ENCODE assay signal across 1 cellular context in the genomic region with DNA sequence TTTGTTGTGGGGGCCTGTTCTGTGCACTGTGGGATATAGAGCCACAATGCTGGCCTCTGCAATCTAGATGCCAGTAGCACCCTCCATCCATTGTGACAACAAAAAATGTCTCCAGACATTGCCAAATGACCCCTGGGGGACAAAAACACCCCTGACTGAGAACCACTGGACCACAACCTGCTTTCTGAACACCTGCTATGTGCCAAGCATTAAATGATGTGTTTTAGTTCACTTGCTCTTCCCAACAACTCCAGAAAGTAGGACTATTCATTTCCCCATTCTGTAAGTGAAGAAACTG.
TF ChIP-seq lines count a peak whose summit lies in the region.

No MANE protein-coding gene starts in this region.

TF ChIP-seq in GM12878, 131 proteins besides CTCF, POLR2A, EP300 and RAD21 (continued from another document and continues in another):
- TF ChIP-seq ZNF592 (IDR thresholded peaks at IDR 0.05) = no peak
- TF ChIP-seq, protein P1, sequence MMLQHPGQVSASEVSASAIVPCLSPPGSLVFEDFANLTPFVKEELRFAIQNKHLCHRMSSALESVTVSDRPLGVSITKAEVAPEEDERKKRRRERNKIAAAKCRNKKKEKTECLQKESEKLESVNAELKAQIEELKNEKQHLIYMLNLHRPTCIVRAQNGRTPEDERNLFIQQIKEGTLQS (IDR thresholded peaks at IDR 0.05; ENCODE audit: borderline replicate concordance, extremely low read depth, low read depth, low read length) = no peak
- TF ChIP-seq EED (IDR thresholded peaks at IDR 0.05; ENCODE audit: low read depth) = no peak
- no peak for TF ChIP-seq SP1 (IDR thresholded peaks at IDR 0.05; ENCODE audit: low read depth, low read length)
- no peak for TF ChIP-seq SMAD1 (IDR thresholded peaks at IDR 0.05; ENCODE audit: low read depth, partially characterized antibody)
- TF ChIP-seq BMI1 (IDR thresholded peaks at IDR 0.05; ENCODE audit: borderline replicate concordance) = no peak
- no peak for TF ChIP-seq SIX5 (IDR thresholded peaks at IDR 0.05; ENCODE audit: low read depth, low read length, severe bottlenecking)
- no peak for TF ChIP-seq BCL3 (IDR thresholded peaks at IDR 0.05; ENCODE audit: borderline replicate concordance, insufficient read depth, low read depth, low read length, poor library complexity, severe bottlenecking)
- TF ChIP-seq ATF7 (IDR thresholded peaks at IDR 0.05; ENCODE audit: low read depth) = 0 out of 2 replicates have a peak, but pooled peaks have one; percentile 11
- no peak for TF ChIP-seq JUND (IDR thresholded peaks at IDR 0.05; ENCODE audit: low read depth, low read length)
- TF ChIP-seq NFYA (IDR thresholded peaks at IDR 0.05; ENCODE audit: borderline replicate concordance, low read depth, low read length) = no peak
- TF ChIP-seq NR2C2 (IDR thresholded peaks at IDR 0.05; ENCODE audit: borderline replicate concordance, control insufficient read depth, insufficient read length, low read depth) = no peak
- no peak for TF ChIP-seq CBX3 (IDR thresholded peaks at IDR 0.05; ENCODE audit: borderline replicate concordance, low read depth)
- TF ChIP-seq SUPT20H (IDR thresholded peaks at IDR 0.05; ENCODE audit: borderline replicate concordance, control insufficient read depth, low read depth, low read length) = no peak
- no peak for TF ChIP-seq RUNX3 (IDR thresholded peaks at IDR 0.05; ENCODE audit: low read length)
- TF ChIP-seq, protein P2, sequence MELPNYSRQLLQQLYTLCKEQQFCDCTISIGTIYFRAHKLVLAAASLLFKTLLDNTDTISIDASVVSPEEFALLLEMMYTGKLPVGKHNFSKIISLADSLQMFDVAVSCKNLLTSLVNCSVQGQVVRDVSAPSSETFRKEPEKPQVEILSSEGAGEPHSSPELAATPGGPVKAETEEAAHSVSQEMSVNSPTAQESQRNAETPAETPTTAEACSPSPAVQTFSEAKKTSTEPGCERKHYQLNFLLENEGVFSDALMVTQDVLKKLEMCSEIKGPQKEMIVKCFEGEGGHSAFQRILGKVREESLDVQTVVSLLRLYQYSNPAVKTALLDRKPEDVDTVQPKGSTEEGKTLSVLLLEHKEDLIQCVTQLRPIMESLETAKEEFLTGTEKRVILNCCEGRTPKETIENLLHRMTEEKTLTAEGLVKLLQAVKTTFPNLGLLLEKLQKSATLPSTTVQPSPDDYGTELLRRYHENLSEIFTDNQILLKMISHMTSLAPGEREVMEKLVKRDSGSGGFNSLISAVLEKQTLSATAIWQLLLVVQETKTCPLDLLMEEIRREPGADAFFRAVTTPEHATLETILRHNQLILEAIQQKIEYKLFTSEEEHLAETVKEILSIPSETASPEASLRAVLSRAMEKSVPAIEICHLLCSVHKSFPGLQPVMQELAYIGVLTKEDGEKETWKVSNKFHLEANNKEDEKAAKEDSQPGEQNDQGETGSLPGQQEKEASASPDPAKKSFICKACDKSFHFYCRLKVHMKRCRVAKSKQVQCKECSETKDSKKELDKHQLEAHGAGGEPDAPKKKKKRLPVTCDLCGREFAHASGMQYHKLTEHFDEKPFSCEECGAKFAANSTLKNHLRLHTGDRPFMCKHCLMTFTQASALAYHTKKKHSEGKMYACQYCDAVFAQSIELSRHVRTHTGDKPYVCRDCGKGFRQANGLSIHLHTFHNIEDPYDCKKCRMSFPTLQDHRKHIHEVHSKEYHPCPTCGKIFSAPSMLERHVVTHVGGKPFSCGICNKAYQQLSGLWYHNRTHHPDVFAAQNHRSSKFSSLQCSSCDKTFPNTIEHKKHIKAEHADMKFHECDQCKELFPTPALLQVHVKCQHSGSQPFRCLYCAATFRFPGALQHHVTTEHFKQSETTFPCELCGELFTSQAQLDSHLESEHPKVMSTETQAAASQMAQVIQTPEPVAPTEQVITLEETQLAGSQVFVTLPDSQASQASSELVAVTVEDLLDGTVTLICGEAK (IDR thresholded peaks at IDR 0.05; ENCODE audit: borderline replicate concordance) = no peak
- no peak for TF ChIP-seq RELA (IDR thresholded peaks at IDR 0.05; ENCODE audit: borderline replicate concordance, partially characterized antibody)
- TF ChIP-seq, protein P3, sequence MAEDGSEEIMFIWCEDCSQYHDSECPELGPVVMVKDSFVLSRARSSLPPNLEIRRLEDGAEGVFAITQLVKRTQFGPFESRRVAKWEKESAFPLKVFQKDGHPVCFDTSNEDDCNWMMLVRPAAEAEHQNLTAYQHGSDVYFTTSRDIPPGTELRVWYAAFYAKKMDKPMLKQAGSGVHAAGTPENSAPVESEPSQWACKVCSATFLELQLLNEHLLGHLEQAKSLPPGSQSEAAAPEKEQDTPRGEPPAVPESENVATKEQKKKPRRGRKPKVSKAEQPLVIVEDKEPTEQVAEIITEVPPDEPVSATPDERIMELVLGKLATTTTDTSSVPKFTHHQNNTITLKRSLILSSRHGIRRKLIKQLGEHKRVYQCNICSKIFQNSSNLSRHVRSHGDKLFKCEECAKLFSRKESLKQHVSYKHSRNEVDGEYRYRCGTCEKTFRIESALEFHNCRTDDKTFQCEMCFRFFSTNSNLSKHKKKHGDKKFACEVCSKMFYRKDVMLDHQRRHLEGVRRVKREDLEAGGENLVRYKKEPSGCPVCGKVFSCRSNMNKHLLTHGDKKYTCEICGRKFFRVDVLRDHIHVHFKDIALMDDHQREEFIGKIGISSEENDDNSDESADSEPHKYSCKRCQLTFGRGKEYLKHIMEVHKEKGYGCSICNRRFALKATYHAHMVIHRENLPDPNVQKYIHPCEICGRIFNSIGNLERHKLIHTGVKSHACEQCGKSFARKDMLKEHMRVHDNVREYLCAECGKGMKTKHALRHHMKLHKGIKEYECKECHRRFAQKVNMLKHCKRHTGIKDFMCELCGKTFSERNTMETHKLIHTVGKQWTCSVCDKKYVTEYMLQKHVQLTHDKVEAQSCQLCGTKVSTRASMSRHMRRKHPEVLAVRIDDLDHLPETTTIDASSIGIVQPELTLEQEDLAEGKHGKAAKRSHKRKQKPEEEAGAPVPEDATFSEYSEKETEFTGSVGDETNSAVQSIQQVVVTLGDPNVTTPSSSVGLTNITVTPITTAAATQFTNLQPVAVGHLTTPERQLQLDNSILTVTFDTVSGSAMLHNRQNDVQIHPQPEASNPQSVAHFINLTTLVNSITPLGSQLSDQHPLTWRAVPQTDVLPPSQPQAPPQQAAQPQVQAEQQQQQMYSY (CRISPR knock-in tag; IDR thresholded peaks at IDR 0.05) = no peak
- TF ChIP-seq, protein P4, sequence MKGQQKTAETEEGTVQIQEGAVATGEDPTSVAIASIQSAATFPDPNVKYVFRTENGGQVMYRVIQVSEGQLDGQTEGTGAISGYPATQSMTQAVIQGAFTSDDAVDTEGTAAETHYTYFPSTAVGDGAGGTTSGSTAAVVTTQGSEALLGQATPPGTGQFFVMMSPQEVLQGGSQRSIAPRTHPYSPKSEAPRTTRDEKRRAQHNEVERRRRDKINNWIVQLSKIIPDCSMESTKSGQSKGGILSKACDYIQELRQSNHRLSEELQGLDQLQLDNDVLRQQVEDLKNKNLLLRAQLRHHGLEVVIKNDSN (IDR thresholded peaks at IDR 0.05; ENCODE audit: borderline replicate concordance, extremely low read length, insufficient read depth, low read depth, low read length) = no peak
- TF ChIP-seq FOXM1 (IDR thresholded peaks at IDR 0.05; ENCODE audit: low read depth, low read length) = no peak
- no peak for TF ChIP-seq ZNF207 (IDR thresholded peaks at IDR 0.05; ENCODE audit: borderline replicate concordance)
- TF ChIP-seq HSF1 (IDR thresholded peaks at IDR 0.05; ENCODE audit: low read depth, low read length) = no peak
- TF ChIP-seq BACH1 (IDR thresholded peaks at IDR 0.05; ENCODE audit: borderline replicate concordance) = no peak
- TF ChIP-seq NFXL1 (IDR thresholded peaks at IDR 0.05; ENCODE audit: borderline replicate concordance) = no peak
- TF ChIP-seq E2F8 (IDR thresholded peaks at IDR 0.05; ENCODE audit: low read depth, partially characterized antibody) = no peak
- TF ChIP-seq PAX8 (IDR thresholded peaks at IDR 0.05) = no peak
- TF ChIP-seq IRF4 (IDR thresholded peaks at IDR 0.05; ENCODE audit: low read depth, low read length) = no peak
- TF ChIP-seq ESRRA (IDR thresholded peaks at IDR 0.05; ENCODE audit: low read length) = no peak
- peak; percentile 50 to 75 for TF ChIP-seq IKZF2 (IDR thresholded peaks at IDR 0.05)
- TF ChIP-seq PKNOX1 (IDR thresholded peaks at IDR 0.05) = no peak
- TF ChIP-seq CHD1 (IDR thresholded peaks at IDR 0.05; ENCODE audit: low read depth, low read length) = no peak
- no peak for TF ChIP-seq MEF2A (IDR thresholded peaks at IDR 0.05; ENCODE audit: insufficient read depth, low read depth, low read length)
- TF ChIP-seq CREM (IDR thresholded peaks at IDR 0.05; ENCODE audit: low read depth) = no peak
- TF ChIP-seq RFX5 (IDR thresholded peaks at IDR 0.05; ENCODE audit: low read depth, low read length) = no peak
- TF ChIP-seq IKZF1 (conservative IDR thresholded peaks at IDR 0.05) = peak; percentile 62
- no peak for TF ChIP-seq SMAD5 (IDR thresholded peaks at IDR 0.05; ENCODE audit: low read depth)
- 0 out of 2 replicates have a peak, but pooled peaks have one; percentile 2 for TF ChIP-seq TCF12 (IDR thresholded peaks at IDR 0.05; ENCODE audit: low read depth, low read length)
- peak; percentile 67 for TF ChIP-seq NR2F1 (conservative IDR thresholded peaks at IDR 0.05)
